In genomic region chr7:27139335-27140107, GRCh38 we compare ENCODE assay signal across 14 cellular contexts. TPM values are rescaled to one million over a fixed set of nuclear protein-coding genes. Genes with fewer than 3 reads are reported as not detected.
DNase-seq lines count a peak whose midpoint lies in the region; ATAC-seq and TF ChIP-seq lines count a peak whose summit lies in the region.
"Had no signal": no experiment of that assay in that cellular context is flagged by ENCODE, and none has a peak within 500 bp of the region (broad histone marks: within the 10 kb centered on the region; RNA-seq: fewer than 3 reads in every experiment).

No MANE protein-coding gene starts in this region.

- H3K18ac ChIP-seq in mesenchymal stem cell (ENCODE audit: low read depth in 1 of 2, low read length in 2 of 2), result peak overlapping the region in 1 of 2 experiments; percentile 21

- peaks cover 100% of the 10 kb centered on the region for H3K79me2 ChIP-seq in Loucy (ENCODE audit: insufficient read depth, low read length)

- H2BK12ac ChIP-seq in mesenchymal stem cell (ENCODE audit: low read length in 2 of 2), result peak overlapping the region in 1 of 2 experiments; percentile 57

- peak; percentile 57 for DNase-seq in ecto neural progenitor cell (ENCODE audit: low spot score)
- DNase-seq in mesenchymal stem cell, result peak; percentile 25
- peak; percentile 68 for DNase-seq in spleen
- DNase-seq in amniotic stem cell (lab: John Stamatoyannopoulos, UW), result no peak
- DNase-seq in NCI-H2196 (lab: John Stamatoyannopoulos, UW; ENCODE audit: unreplicated experiment), result no peak
- no peak for DNase-seq in SIG-M5 treated with dmso at 0.1 percent for 504 hours (lab: John Stamatoyannopoulos, UW; ENCODE audit: unreplicated experiment)
- DNase-seq: activated naive CD8-positive, alpha-beta T cell treated with anti-CD3 and anti-CD28 coated beads, Interleukin-2, amount 50 U/mL, for 24 hours; C1 segment of cervical spinal cord; effector CD4-positive, alpha-beta T cell; KG1; NCI-H2081 had no signal

- H3K23ac ChIP-seq in mesenchymal stem cell (ENCODE audit: low read length in 2 of 2), result no peak overlapping the region

- H3K4ac ChIP-seq in mesenchymal stem cell (ENCODE audit: low read depth in 1 of 2, low read length in 2 of 2), result peak overlapping the region in 1 of 2 experiments; percentile 55

- no peaks in the 10 kb centered on the region for H3K27me3 ChIP-seq in Loucy (ENCODE audit: insufficient read depth, low read length, poor library complexity, severe bottlenecking)
- H3K27me3 ChIP-seq in mesenchymal stem cell (ENCODE audit: control insufficient read depth in 1 of 2, insufficient read depth in 1 of 2, low read length in 2 of 2), result no peaks in the 10 kb centered on the region
- H3K27me3 ChIP-seq in spleen (replicated peaks in 1 of 7), result peaks cover 0 to 67% (median 8%) of the 10 kb centered on the region in 7 donors

- no peaks in the 10 kb centered on the region for H3K9me3 ChIP-seq in Loucy (ENCODE audit: insufficient read depth, low read depth, low read length)
- H3K9me3 ChIP-seq in mesenchymal stem cell (ENCODE audit: control insufficient read depth, low read length), result no peaks in the 10 kb centered on the region
- H3K9me3 ChIP-seq in spleen, result no peaks in the 10 kb centered on the region

- peak overlapping the region; percentile 94 for H3K4me3 ChIP-seq in Loucy (ENCODE audit: low read length, poor library complexity, severe bottlenecking)
- H3K4me3 ChIP-seq in mesenchymal stem cell (ENCODE audit: insufficient read depth in 1 of 2, low read depth in 1 of 2, low read length in 2 of 2), result peak overlapping the region; percentile 70 to 82
- H3K4me3 ChIP-seq in spleen, result peak overlapping the region in 2 of 8 donors; percentile 5 to 17

- no peak for ATAC-seq in HG03039 (IDR thresholded peaks at IDR 0.05; ENCODE audit: unreplicated experiment)
- ATAC-seq: activated naive CD8-positive, alpha-beta T cell treated with anti-CD3 and anti-CD28 coated beads, Interleukin-2, amount 50 U/mL, for 24 hours had no signal

- peak overlapping the region; percentile 78 for H4K8ac ChIP-seq in mesenchymal stem cell (ENCODE audit: low read length)

- H2AFZ ChIP-seq in Loucy (ENCODE audit: low read length) (no peak overlapping the region), mesenchymal stem cell (ENCODE audit: low read depth, low read length) (no peak overlapping the region)

- H3K79me1 ChIP-seq in mesenchymal stem cell (replicated peaks; ENCODE audit: low read length, poor library complexity, severe bottlenecking), result no peaks in the 10 kb centered on the region

- no peak for TF ChIP-seq POLR2A in spleen (IDR thresholded peaks at IDR 0.05)

- H3K9ac ChIP-seq in Loucy (ENCODE audit: low read depth, low read length, poor library complexity, severe bottlenecking) (peak overlapping the region; percentile 68), mesenchymal stem cell (ENCODE audit: low read length) (peak overlapping the region; percentile 97)

- H3K9me2 ChIP-seq in Loucy (replicated peaks; ENCODE audit: low read depth, low read length), result no peaks in the 10 kb centered on the region

- H3K27ac ChIP-seq in mesenchymal stem cell (ENCODE audit: low read length, poor library complexity, severe bottlenecking) (peak overlapping the region; percentile 83), spleen (peak overlapping the region in 4 of 8 donors; percentile 7 to 57 (median 39))

- H3K36me3 ChIP-seq in Loucy (ENCODE audit: insufficient read depth, low read length) (peaks cover 60% of the 10 kb centered on the region), mesenchymal stem cell (ENCODE audit: control insufficient read depth in 1 of 2, insufficient read depth in 2 of 2, low read depth in 1 of 2, low read length in 2 of 2) (peaks cover 3 to 29% of the 10 kb centered on the region in 2 experiments), spleen (no peaks in the 10 kb centered on the region)

- H2BK120ac ChIP-seq in mesenchymal stem cell (ENCODE audit: low read depth, low read length), result no peak overlapping the region

- 6% methylated on average over 52 of the region's 53 CpGs for WGBS in mesenchymal stem cell
- 74 to 90% (median 83%) methylated on average over 44 to 53 of the region's 53 CpGs for whole genome bisulfite sequencing in spleen, 5 donors

- H2BK5ac ChIP-seq in mesenchymal stem cell (ENCODE audit: low read depth, low read length, poor library complexity, severe bottlenecking), result peak overlapping the region; percentile 88

- H2BK15ac ChIP-seq in mesenchymal stem cell (ENCODE audit: low read depth, poor library complexity, severe bottlenecking), result peak overlapping the region; percentile 20

- H4K91ac ChIP-seq in mesenchymal stem cell (ENCODE audit: low read length), result peak overlapping the region; percentile 28

- peaks cover 4% of the 10 kb centered on the region for H3F3A ChIP-seq in Loucy (ENCODE audit: low read depth)

- peaks cover 79% of the 10 kb centered on the region for H3K4me1 ChIP-seq in Loucy (ENCODE audit: insufficient read depth, low read length, poor library complexity, severe bottlenecking)
- H3K4me1 ChIP-seq in mesenchymal stem cell (ENCODE audit: control insufficient read depth, insufficient read depth, low read depth, low read length), result peaks cover 11% of the 10 kb centered on the region
- peaks cover 0 to 42% (median 15%) of the 10 kb centered on the region in 6 donors for H3K4me1 ChIP-seq in spleen

- peak overlapping the region; percentile 41 for H2AK5ac ChIP-seq in mesenchymal stem cell (ENCODE audit: low read length, severe bottlenecking)

- H4K20me1 ChIP-seq in Loucy (ENCODE audit: insufficient read depth, low read length, poor library complexity, severe bottlenecking), result peaks cover 95% of the 10 kb centered on the region

- TF ChIP-seq CTCF in Loucy (conservative IDR thresholded peaks at IDR 0.05; ENCODE audit: low read length) (no peak), spleen (IDR thresholded peaks at IDR 0.05 in 8 of 11, conservative IDR thresholded peaks at IDR 0.05 in 3 of 11) (no peak)

- peak overlapping the region; percentile 91 for H3K4me2 ChIP-seq in Loucy (ENCODE audit: low read depth, low read length, poor library complexity, severe bottlenecking)
- peak overlapping the region; percentile 49 for H3K4me2 ChIP-seq in mesenchymal stem cell (ENCODE audit: low read length, poor library complexity, severe bottlenecking)

- intact Hi-C loops in spleen (cut with DNase I; ENCODE audit: low total_unique reads), result loop anchor here (2.0 kb wide), 1 partner anchor 451 kb away; no protein-coding TSS in a partner anchor

- H3K14ac ChIP-seq in mesenchymal stem cell (ENCODE audit: low read length in 2 of 2), result no peak overlapping the region

RNA-seq across cellular contexts. Expression of gene HOXA5, which starts 4.0 kb away (rescaled TPM):
- polyA plus RNA-seq in mesenchymal stem cell (2013, experiment 1 of 2), result 2.0 TPM
- polyA plus RNA-seq in mesenchymal stem cell (2013, experiment 2 of 2), result 2.0 TPM
- 1 to 10 TPM; 3.0 to 9.3 (median 6.9) TPM for total RNA-seq in spleen
- 1 to 10 TPM; 1.6 to 2.3 (median 2.2) TPM for polyA plus RNA-seq in spleen

RNA-seq across cellular contexts. Expression of gene HOXA6, which starts 8.1 kb away (rescaled TPM):
- 0.62 TPM for polyA plus RNA-seq in mesenchymal stem cell (2013, experiment 1 of 2)
- polyA plus RNA-seq in mesenchymal stem cell (2013, experiment 2 of 2), result 0.59 TPM
- total RNA-seq in spleen, result 1 to 10 TPM in 5 of 7 donors, under 1 TPM in 2; 0.38 to 2.0 (median 1.4) TPM
- polyA plus RNA-seq in spleen, result under 1 TPM in 1 of 3 donors, not detected in 2; 0.26 TPM
- total RNA-seq: mononuclear cell had no signal

RNA-seq across cellular contexts. Expression of gene HOXA4, which starts 9.0 kb away (rescaled TPM):
- polyA plus RNA-seq in mesenchymal stem cell (2013, experiment 1 of 2), result 0.91 TPM
- polyA plus RNA-seq in mesenchymal stem cell (2013, experiment 2 of 2), result 1.1 TPM
- 10 to 100 TPM in 1 of 7 donors, 1 to 10 TPM in 6; 2.7 to 10.8 (median 4.6) TPM for total RNA-seq in spleen
- 1 to 10 TPM; 2.1 to 5.9 (median 3.6) TPM for polyA plus RNA-seq in spleen
- total RNA-seq: mononuclear cell had no signal

RNA-seq across cellular contexts. Expression of gene HOXA3, which starts 12.9 kb away (rescaled TPM):
- polyA plus RNA-seq in mesenchymal stem cell (2013, experiment 1 of 2), result 0.39 TPM
- polyA plus RNA-seq in mesenchymal stem cell (2013, experiment 2 of 2), result 0.51 TPM
- 1 to 10 TPM in 5 of 7 donors, under 1 TPM in 2; 0.51 to 6.1 (median 2.2) TPM for total RNA-seq in spleen
- 1 to 10 TPM in 1 of 3 donors, under 1 TPM in 2; 0.57 to 1.4 (median 0.62) TPM for polyA plus RNA-seq in spleen

RNA-seq across cellular contexts. Expression of gene HOXA7, which starts 17.0 kb away (rescaled TPM):
- polyA plus RNA-seq in mesenchymal stem cell (2013, experiment 1 of 2), result 3.1 TPM
- polyA plus RNA-seq in mesenchymal stem cell (2013, experiment 2 of 2), result 3.2 TPM
- total RNA-seq in spleen, result 1 to 10 TPM; 1.0 to 8.0 (median 2.6) TPM
- 1 to 10 TPM in 1 of 3 donors, under 1 TPM in 2; 0.55 to 1.4 (median 0.80) TPM for polyA plus RNA-seq in spleen

Comparison
In these comparisons a context has a peak if more than half of its experiments do, and no peak if none do; other contexts are left out.
1. DNase-seq: peak in ecto neural progenitor cell (single experiment), mesenchymal stem cell (single experiment) and spleen (single experiment); none in amniotic stem cell (single experiment), NCI-H2196 (single experiment) and SIG-M5 treated with dmso at 0.1 percent for 504 hours (single experiment).